In genomic region chr7:29988391-29989256, GRCh38 we compare ENCODE assay signal across 8 cellular contexts. TPM values are rescaled to one million over a fixed set of nuclear protein-coding genes. Genes with fewer than 3 reads are reported as not detected.
DNase-seq lines count a peak whose midpoint lies in the region; ATAC-seq and TF ChIP-seq lines count a peak whose summit lies in the region.

No MANE protein-coding gene starts in this region.

- TF ChIP-seq CTCF in GM23338 (conservative IDR thresholded peaks at IDR 0.05; ENCODE audit: low read depth in 2 of 2) (no peak), activated B cell treated with CpG ODN at 0.5 μM for 24 hours (IDR thresholded peaks at IDR 0.05) (no peak), dorsolateral prefrontal cortex (IDR thresholded peaks at IDR 0.05 in 54 of 56, conservative IDR thresholded peaks at IDR 0.05 in 2 of 56; ENCODE audit: low read depth in 1 of 56, partially characterized antibody in 56 of 56) (no peak)

- H3K27me3 ChIP-seq in GM23338 (ENCODE audit: insufficient read depth) (peaks cover 17% of the 10 kb centered on the region), dorsolateral prefrontal cortex (no peaks in the 10 kb centered on the region)

- H2AFZ ChIP-seq in GM23338 = peak overlapping the region; percentile 99

- peaks cover 17% of the 10 kb centered on the region for H3K4me1 ChIP-seq in GM23338 (ENCODE audit: insufficient read depth)

- H3K27ac ChIP-seq in GM23338 (ENCODE audit: low read depth) = peak overlapping the region; percentile 42
- H3K27ac ChIP-seq in dorsolateral prefrontal cortex = peak overlapping the region; percentile 87 to 100 (median 97)

- peaks cover 11% of the 10 kb centered on the region for H3K27me3 Mint-ChIP-seq in GM23338 (ENCODE audit: insufficient read depth, low read depth, poor library complexity)
- H3K27me3 Mint-ChIP-seq in activated B cell treated with CpG ODN at 0.5 μM for 24 hours = no peaks in the 10 kb centered on the region

- CTCF ChIA-PET in activated B cell treated with CpG ODN at 0.5 μM for 24 hours (lab: Charles Lee) = interaction anchor here (1.0 to 1.2 kb wide), 3 partner anchors 12 to 73 kb away, joined by 3 to 5 read pairs (median 4); no protein-coding TSS in a partner anchor

- H3K36me3 ChIP-seq in GM23338 (ENCODE audit: insufficient read depth) = no peaks in the 10 kb centered on the region; the same call in 1 of the 2 replicates

- POLR2A ChIA-PET in activated B cell treated with CpG ODN at 0.5 μM for 24 hours (lab: Charles Lee) = interaction anchor here (0.6 to 4.9 kb wide), 3 partner anchors 9 to 475 kb away, joined by 3 to 66 read pairs (median 3); partner anchors contain the start of genes FKBP14 and PLEKHA8

- 0 out of 3 replicates have a peak, but pooled peaks cover 11% of the 10 kb centered on the region for H3K36me3 Mint-ChIP-seq in GM23338 (ENCODE audit: low read depth)
- H3K36me3 Mint-ChIP-seq in activated B cell treated with CpG ODN at 0.5 μM for 24 hours (ENCODE audit: low read depth) = peaks cover 6% of the 10 kb centered on the region

- H4K20me1 ChIP-seq in GM23338 (replicated peaks; ENCODE audit: insufficient read depth) = peaks cover 10% of the 10 kb centered on the region

- H3K79me2 ChIP-seq in GM23338 (replicated peaks; ENCODE audit: insufficient read depth) = peaks cover 49% of the 10 kb centered on the region

- no peaks in the 10 kb centered on the region for H3K9me2 ChIP-seq in GM23338 (ENCODE audit: insufficient read depth)

- H3K4me3 ChIP-seq in GM23338 = peak overlapping the region; percentile 94
- peak overlapping the region; percentile 74 to 99 (median 95) for H3K4me3 ChIP-seq in dorsolateral prefrontal cortex

- DNase-seq in GF-D8 (lab: John Stamatoyannopoulos, UW) (peak; percentile 78), GM23338 (ENCODE audit: low spot score) (peak; percentile 69), LoVo (ENCODE audit: low spot score) (peak; percentile 55), activated B cell treated with CpG ODN at 0.5 μM for 24 hours (peak; percentile 60), dorsolateral prefrontal cortex (peak in 8 of 10 donors; percentile 39 to 72 (median 62)), left kidney (ENCODE audit: low read depth, low spot score) (peak; percentile 84)
- DNase-seq in stimulated activated CD4-positive, alpha-beta T cell treated with anti-CD3 and anti-CD28 coated beads, Interleukin-4, amount 100 ng/mL, for 24 hours = peak; percentile 11

- H3K4me2 ChIP-seq in GM23338 = peak overlapping the region; percentile 98

- H3K4me3 Mint-ChIP-seq in GM23338 (peak overlapping the region; percentile 80), activated B cell treated with CpG ODN at 0.5 μM for 24 hours (peak overlapping the region; percentile 93)

- H3K4me1 Mint-ChIP-seq in GM23338 (peaks cover 18% of the 10 kb centered on the region), activated B cell treated with CpG ODN at 0.5 μM for 24 hours (peaks cover 37% of the 10 kb centered on the region)

- peak; percentile 56 for ATAC-seq in GM23338
- peak; percentile 27 for ATAC-seq in activated B cell treated with CpG ODN at 0.5 μM for 24 hours (ENCODE audit: low read depth)
- ATAC-seq in HG03108 (IDR thresholded peaks at IDR 0.05; ENCODE audit: unreplicated experiment) = no peak

- intact Hi-C loops in activated B cell treated with CpG ODN at 0.5 μM for 24 hours (cut with micrococcal nuclease) (loop anchor here (1.0 to 2.0 kb wide), 5 partner anchors 32 to 606 kb away; partner anchors contain the start of genes GARS1, MTURN and PLEKHA8), dorsolateral prefrontal cortex (cut with DNase I) (loop anchor here (1.0 to 10.0 kb wide), 3 partner anchors 38 to 64 kb away; partner anchors contain the start of gene FKBP14 (in 2 of the 2))

- H3F3A ChIP-seq in GM23338 (replicated peaks; ENCODE audit: low read depth) = 0 out of 2 replicates have a peak, but pooled peaks cover 8% of the 10 kb centered on the region

- H3K9me3 Mint-ChIP-seq in GM23338 = peaks cover 15% of the 10 kb centered on the region
- H3K9me3 Mint-ChIP-seq in activated B cell treated with CpG ODN at 0.5 μM for 24 hours = peaks cover 4% of the 10 kb centered on the region

- H3K27ac Mint-ChIP-seq in GM23338 = no peak overlapping the region; the same call in 1 of the 2 replicates
- H3K27ac Mint-ChIP-seq in activated B cell treated with CpG ODN at 0.5 μM for 24 hours = peak overlapping the region; percentile 97

TF ChIP-seq in GM23338, 12 proteins besides CTCF, POLR2A, EP300 and RAD21 (continues in another document):
- no peak for TF ChIP-seq POLR2AphosphoS5 (IDR thresholded peaks at IDR 0.05; ENCODE audit: low read depth)
- no peak for TF ChIP-seq ZNF114 (CRISPR knock-in tag; IDR thresholded peaks at IDR 0.05)
- TF ChIP-seq ZNF331 (CRISPR knock-in tag; IDR thresholded peaks at IDR 0.05; ENCODE audit: low read depth) = no peak
- no peak for TF ChIP-seq ZNF462 (CRISPR knock-in tag; IDR thresholded peaks at IDR 0.05)

RNA-seq across cellular contexts. Expression of gene SCRN1, which starts 1.0 kb away (rescaled TPM):
- total RNA-seq in GM23338 (2014; rRNA removed; shearing (Covaris generic)) = 60.5 and 66.7 TPM in 2 replicates
- 15.2 and 15.6 TPM in 2 replicates for polyA plus RNA-seq in GM23338 (2016; fragmentation: Nextera tagmentation; extraction: Ambion mirVana)
- total RNA-seq in activated B cell treated with CpG ODN at 0.5 μM for 24 hours = 48.1 and 48.7 TPM in 2 replicates
- 100 to 1,000 TPM; 200 to 387 (median 298) TPM for total RNA-seq in dorsolateral prefrontal cortex

RNA-seq across cellular contexts. Expression of gene FKBP14, which starts 37.9 kb away (rescaled TPM):
- 11.8 and 21.4 TPM in 2 replicates for total RNA-seq in GM23338 (2014; rRNA removed; shearing (Covaris generic))
- 10.4 and 12.9 TPM in 2 replicates for polyA plus RNA-seq in GM23338 (2016; fragmentation: Nextera tagmentation; extraction: Ambion mirVana)
- total RNA-seq in activated B cell treated with CpG ODN at 0.5 μM for 24 hours = 7.7 and 11.4 TPM in 2 replicates
- total RNA-seq in dorsolateral prefrontal cortex = 10 to 100 TPM in 102 of 120 experiments, 1 to 10 TPM in 18; 7.0 to 20.9 (median 12.4) TPM

RNA-seq across cellular contexts. Expression of gene PLEKHA8, which starts 39.6 kb away (rescaled TPM):
- total RNA-seq in GM23338 (2014; rRNA removed; shearing (Covaris generic)) = 36.9 and 44.9 TPM in 2 replicates
- 10.2 and 11.6 TPM in 2 replicates for polyA plus RNA-seq in GM23338 (2016; fragmentation: Nextera tagmentation; extraction: Ambion mirVana)
- total RNA-seq in activated B cell treated with CpG ODN at 0.5 μM for 24 hours = 7.4 and 9.3 TPM in 2 replicates
- 10 to 100 TPM; 11.8 to 29.6 (median 17.7) TPM for total RNA-seq in dorsolateral prefrontal cortex

Comparison
In these comparisons a context has a peak if more than half of its experiments do, and no peak if none do; other contexts are left out.
1. DNase-seq: peak in every context shown above with its lines; median percentile 84 in left kidney; 78 in GF-D8; 69 in GM23338; 62 in dorsolateral prefrontal cortex; 60 in activated B cell treated with CpG ODN at 0.5 μM for 24 hours; 55 in LoVo; 11 in stimulated activated CD4-positive, alpha-beta T cell treated with anti-CD3 and anti-CD28 coated beads, Interleukin-4, amount 100 ng/mL, for 24 hours.